Comparison of ENCODE assay signal across 16 cellular contexts in the genomic region with DNA sequence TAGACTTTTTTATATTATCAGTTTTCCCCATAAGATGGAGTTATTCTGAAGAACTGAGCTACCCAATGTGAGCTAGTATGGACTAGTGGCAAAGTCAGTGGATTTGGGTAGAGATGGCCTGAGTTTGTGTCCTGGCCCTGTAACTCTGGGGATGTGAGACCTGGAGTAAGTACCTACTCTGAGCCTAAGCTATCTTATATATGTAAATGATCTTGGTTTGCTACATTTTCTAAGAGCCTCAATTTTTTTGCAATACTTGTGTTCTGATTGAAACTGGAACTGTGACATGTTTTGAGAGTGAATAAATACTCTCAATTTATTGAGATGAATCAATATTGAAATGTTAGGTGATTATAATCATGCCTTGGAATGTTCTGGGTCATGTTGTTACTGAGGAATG.
"Had no signal": no experiment of that assay in that cellular context is flagged by ENCODE, and none has a peak within 500 bp of the region (broad histone marks: within the 10 kb centered on the region; RNA-seq: fewer than 3 reads in every experiment).

No MANE protein-coding gene starts in this region.

- H3K36me3 Mint-ChIP-seq: mesothelial cell of epicardium; naive B cell; naive thymus-derived CD8-positive, alpha-beta T cell had no signal

- H3K27ac Mint-ChIP-seq: dendritic cell treated with granulocyte-macrophage colony-stimulating factor and Interleukin-4, amounts not matched to agents 40 ng/mL and 50 ng/mL, for 4 days; mesothelial cell of epicardium; naive thymus-derived CD8-positive, alpha-beta T cell had no signal

- H3K4me1 Mint-ChIP-seq: naive thymus-derived CD8-positive, alpha-beta T cell had no signal

- DNase-seq: cortex of kidney; effector CD4-positive, alpha-beta T cell; effector memory CD4-positive, alpha-beta T cell; foreskin keratinocyte; heart left ventricle; left cardiac atrium; left lung; left ventricle myocardium superior; lower lobe of right lung; mesenchymal stem cell; mucosa of descending colon; naive B cell; naive thymus-derived CD8-positive, alpha-beta T cell had no signal

- H3K4me3 Mint-ChIP-seq: dendritic cell treated with granulocyte-macrophage colony-stimulating factor and Interleukin-4, amounts not matched to agents 40 ng/mL and 50 ng/mL, for 4 days; mesothelial cell of epicardium; naive B cell; naive thymus-derived CD8-positive, alpha-beta T cell had no signal

- ATAC-seq: foreskin keratinocyte; gastroesophageal sphincter; heart left ventricle; left cardiac atrium; left lung; left ventricle myocardium superior; lower lobe of right lung; mucosa of descending colon; naive thymus-derived CD8-positive, alpha-beta T cell had no signal

- H3K9me3 Mint-ChIP-seq: dendritic cell treated with granulocyte-macrophage colony-stimulating factor and Interleukin-4, amounts not matched to agents 40 ng/mL and 50 ng/mL, for 4 days; naive thymus-derived CD8-positive, alpha-beta T cell had no signal
